Comparison of ENCODE assay signal across 21 cellular contexts in genomic region chr11:127395034-127395433, GRCh38.
"Had no signal": no experiment of that assay in that cellular context is flagged by ENCODE, and none has a peak within 500 bp of the region (broad histone marks: within the 10 kb centered on the region; RNA-seq: fewer than 3 reads in every experiment).

No MANE protein-coding gene starts in this region.

- H3K36me3 ChIP-seq: WERI-Rb-1 had no signal

- H3K4me1 Mint-ChIP-seq: activated CD4-positive, alpha-beta memory T cell treated with anti-CD3 and anti-CD28 coated beads, Interleukin-2, amount 10 ng/mL, durations not matched to agents 7 days and 5 days; activated CD4-positive, alpha-beta T cell treated with anti-CD3 and anti-CD28 coated beads for 36 hours; activated T-helper 17 cell treated with anti-CD3 and anti-CD28 coated beads, Interleukin-2, amount 50 U/mL, for 72 hours had no signal

- H3K36me3 Mint-ChIP-seq: activated naive CD8-positive, alpha-beta T cell had no signal

- ATAC-seq: activated CD4-positive, alpha-beta T cell treated with anti-CD3 and anti-CD28 coated beads for 36 hours; activated T-helper 17 cell treated with anti-CD3 and anti-CD28 coated beads, Interleukin-2, amount 50 U/mL, for 72 hours; PC-3 had no signal

- H3K4me3 Mint-ChIP-seq: activated CD4-positive, alpha-beta memory T cell treated with anti-CD3 and anti-CD28 coated beads, Interleukin-2, amount 10 ng/mL, durations not matched to agents 7 days and 5 days; activated CD4-positive, alpha-beta T cell treated with anti-CD3 and anti-CD28 coated beads for 36 hours; activated naive CD4-positive, alpha-beta T cell treated with anti-CD3 and anti-CD28 coated beads for 36 hours; activated naive CD8-positive, alpha-beta T cell; activated T-helper 17 cell treated with anti-CD3 and anti-CD28 coated beads, Interleukin-2, amount 50 U/mL, for 72 hours; T-helper 1 cell treated with Interleukin-12 subunit alpha and Interleukin-12 subunit beta and Interleukin-4 antibody, amounts not matched to agents 30 μg/mL and 1 μg/mL, for 36 hours had no signal

- H3K27ac Mint-ChIP-seq: activated CD4-positive, alpha-beta memory T cell treated with anti-CD3 and anti-CD28 coated beads, Interleukin-2, amount 10 ng/mL, durations not matched to agents 7 days and 5 days; activated CD4-positive, alpha-beta T cell treated with anti-CD3 and anti-CD28 coated beads for 36 hours; activated naive CD4-positive, alpha-beta T cell treated with anti-CD3 and anti-CD28 coated beads for 36 hours; activated naive CD8-positive, alpha-beta T cell; activated T-helper 17 cell treated with anti-CD3 and anti-CD28 coated beads, Interleukin-2, amount 50 U/mL, for 72 hours; T-helper 1 cell treated with Interleukin-12 subunit alpha and Interleukin-12 subunit beta and Interleukin-4 antibody, amounts not matched to agents 30 μg/mL and 1 μg/mL, for 36 hours had no signal

- H3K27ac ChIP-seq: WERI-Rb-1 had no signal

- H3K9me3 Mint-ChIP-seq: activated naive CD4-positive, alpha-beta T cell treated with anti-CD3 and anti-CD28 coated beads for 36 hours had no signal

- DNase-seq: activated CD4-positive, alpha-beta memory T cell treated with anti-CD3 and anti-CD28 coated beads, Interleukin-2, amount 10 ng/mL, durations not matched to agents 7 days and 5 days; activated CD4-positive, alpha-beta T cell treated with anti-CD3 and anti-CD28 coated beads for 36 hours; activated CD4-positive, alpha-beta T cell treated with anti-CD3 and anti-CD28 coated beads, Interleukin-2, amount 50 U/mL, for 1 hour; activated gamma-delta T cell; activated naive CD4-positive, alpha-beta T cell treated with anti-CD3 and anti-CD28 coated beads for 36 hours; activated T-cell treated with anti-CD3 and anti-CD28 coated beads for 4 hours; activated T-cell treated with anti-CD3 and anti-CD28 coated beads, Interleukin-2, amount 50 U/mL, for 48 hours; cerebellar nuclear complex; MM.1S; NCI-H1105 treated with DMSO at 0.1 percent for 48 hours; NCI-H1436 treated with DMSO at 0.1 percent for 48 hours; NCI-H187; NCI-H2081; NCI-H345; NCI-H510A treated with DMSO at 0.1 percent for 48 hours; PC-3; SHP77 treated with DMSO at 0.1 percent for 48 hours; WERI-Rb-1 had no signal

- H3K27me3 Mint-ChIP-seq: activated CD4-positive, alpha-beta memory T cell treated with anti-CD3 and anti-CD28 coated beads, Interleukin-2, amount 10 ng/mL, durations not matched to agents 7 days and 5 days had no signal
